In genomic region chr9:93911871-93912554, GRCh38 we compare ENCODE assay signal across 17 cellular contexts. TPM values are rescaled to one million over a fixed set of nuclear protein-coding genes. Genes with fewer than 3 reads are reported as not detected.
A peak's percentile ranks its signal among the peaks of the same experiment; 100 is the strongest.
DNase-seq lines count a peak whose midpoint lies in the region; ATAC-seq and TF ChIP-seq lines count a peak whose summit lies in the region.
"Had no signal": no experiment of that assay in that cellular context is flagged by ENCODE, and none has a peak within 500 bp of the region (broad histone marks: within the 10 kb centered on the region; RNA-seq: fewer than 3 reads in every experiment).

No MANE protein-coding gene starts in this region.

- H3K27ac ChIP-seq in heart right ventricle = no peak overlapping the region
- H3K27ac ChIP-seq: A549, psoas muscle had no signal

- TF ChIP-seq CTCF in heart right ventricle (IDR thresholded peaks at IDR 0.05) (no peak), type B pancreatic cell (conservative IDR thresholded peaks at IDR 0.05) (no peak)

- H3K4me3 Mint-ChIP-seq in type B pancreatic cell = peak overlapping the region; percentile 49
- H3K4me3 Mint-ChIP-seq: CD4-positive, alpha-beta memory T cell had no signal

- H3K36me3 Mint-ChIP-seq in type B pancreatic cell = no peaks in the 10 kb centered on the region
- H3K36me3 Mint-ChIP-seq: CD4-positive, alpha-beta memory T cell had no signal

- H3K27me3 ChIP-seq in heart right ventricle = peaks cover 0 to 18% (median 11%) of the 10 kb centered on the region in 7 donors

- ATAC-seq in heart right ventricle (peak; percentile 73 to 94 (median 89)), HG02981 (IDR thresholded peaks at IDR 0.05; ENCODE audit: unreplicated experiment) (no peak)
- ATAC-seq: A549, psoas muscle had no signal

- H3K27me3 Mint-ChIP-seq in type B pancreatic cell = peaks cover 4% of the 10 kb centered on the region

- H3K36me3 ChIP-seq in heart right ventricle = no peaks in the 10 kb centered on the region

- WGBS in heart right ventricle, 2 donors = 50 to 54% methylated on average over 22 of the region's 22 CpGs

- intact Hi-C loops in heart right ventricle (cut with DNase I) = no loop called here

- H3K27ac Mint-ChIP-seq in type B pancreatic cell = peak overlapping the region; percentile 84

- no peak overlapping the region for H3K4me3 ChIP-seq in heart right ventricle
- H3K4me3 ChIP-seq: A549, psoas muscle had no signal

- peaks cover 18% of the 10 kb centered on the region for H3K4me1 Mint-ChIP-seq in type B pancreatic cell (ENCODE audit: unreplicated experiment)

- H3K9me3 ChIP-seq in heart right ventricle = peaks cover 0 to 6% (median 0%) of the 10 kb centered on the region in 11 donors
- H3K9me3 ChIP-seq: A549, psoas muscle had no signal

- peaks cover 0 to 2% (median 0%) of the 10 kb centered on the region in 9 donors for H3K4me1 ChIP-seq in heart right ventricle
- H3K4me1 ChIP-seq: A549, psoas muscle had no signal

- H3K9me3 Mint-ChIP-seq in type B pancreatic cell = no peaks in the 10 kb centered on the region

- DNase-seq in NCI-H345 (lab: John Stamatoyannopoulos, UW) = peak; percentile 8
- DNase-seq in NCI-H345 treated with DMSO at 0.1 percent for 48 hours (lab: John Stamatoyannopoulos, UW; ENCODE audit: unreplicated experiment) = no peak
- peak; percentile 93 for DNase-seq in NCI-H774 (lab: John Stamatoyannopoulos, UW)
- peak; percentile 54 to 56 for DNase-seq in heart right ventricle
- DNase-seq in type B pancreatic cell (ENCODE audit: extremely low spot score, unreplicated experiment) = no peak
- DNase-seq in cerebellar nuclear complex (lab: John Stamatoyannopoulos, UW) = no peak
- DNase-seq in activated CD8-positive, alpha-beta memory T cell treated with anti-CD3 and anti-CD28 coated beads for 24 hours = no peak
- DNase-seq: activated naive CD4-positive, alpha-beta T cell; CD4-positive, alpha-beta memory T cell; dermis blood vessel endothelial cell; NCI-H446 treated with DMSO at 0.1 percent for 48 hours; psoas muscle had no signal

RNA-seq across cellular contexts. Expression of gene BARX1, which starts 43.1 kb away (rescaled TPM):
- total RNA-seq in heart right ventricle (under 1 TPM in 1 of 10 donors, not detected in 9; 0.19 TPM), type B pancreatic cell (ENCODE audit: low replicate concordance) (0.71 and 11.8 TPM in 2 replicates)
- polyA plus RNA-seq in heart right ventricle = under 1 TPM in 1 of 2 donors, not detected in 1; 0.06 TPM
- total RNA-seq: CD4-positive, alpha-beta memory T cell; dermis blood vessel endothelial cell; lower leg skin; psoas muscle; subcutaneous adipose tissue; T-helper 1 cell treated with Interleukin-12 subunit alpha and Interleukin-12 subunit beta and Interleukin-4 antibody, amounts not matched to agents 30 ng/mL and 1 ng/mL, for 36 hours had no signal
- polyA plus RNA-seq: CD4-positive, alpha-beta memory T cell; psoas muscle had no signal

Comparison
In these comparisons a context has a peak if more than half of its experiments do, and no peak if none do; other contexts are left out.
1. DNase-seq: peak in NCI-H345 (single experiment), NCI-H774 (single experiment) and heart right ventricle (2 of 2); none in NCI-H345 treated with DMSO at 0.1 percent for 48 hours (single experiment), type B pancreatic cell (single experiment), cerebellar nuclear complex (0 of 2) and activated CD8-positive, alpha-beta memory T cell treated with anti-CD3 and anti-CD28 coated beads for 24 hours (single experiment).